27 cellular contexts compared by ENCODE assay signal in the genomic region with DNA sequence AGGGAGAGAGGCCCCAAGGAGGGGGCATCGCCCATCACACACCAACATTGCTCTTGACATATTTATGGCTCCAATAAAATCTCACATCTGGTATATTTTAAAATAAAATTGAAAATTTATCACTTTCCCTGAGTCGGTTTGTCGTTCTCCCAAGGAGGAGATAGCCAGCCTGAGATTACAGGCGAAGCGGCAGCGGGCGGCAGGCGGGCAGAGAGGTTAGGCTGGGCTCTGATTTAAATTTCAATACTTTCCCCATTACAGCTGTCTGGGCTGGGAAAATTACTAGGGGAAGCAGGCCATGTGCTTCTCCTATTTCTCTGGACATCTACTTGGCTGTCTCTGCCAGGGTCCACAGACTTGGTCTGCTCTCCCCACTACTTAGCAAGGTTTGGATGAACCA.
DNase-seq lines count a peak whose midpoint lies in the region; TF ChIP-seq lines count a peak whose summit lies in the region.
"Had no signal": no experiment of that assay in that cellular context is flagged by ENCODE, and none has a peak within 500 bp of the region (broad histone marks: within the 10 kb centered on the region; RNA-seq: fewer than 3 reads in every experiment).

No MANE protein-coding gene starts in this region.

- H3K4me3 Mint-ChIP-seq in HFFc6: no peak overlapping the region
- H3K4me3 Mint-ChIP-seq in activated CD4-positive, alpha-beta memory T cell treated with anti-CD3 and anti-CD28 coated beads for 36 hours: no peak overlapping the region
- H3K4me3 Mint-ChIP-seq: activated T-cell treated with anti-CD3 and anti-CD28 coated beads, Interleukin-2, amount 50 U/mL, for 4 hours; effector memory CD8-positive, alpha-beta T cell had no signal

- CTCF ChIA-PET in activated CD4-positive, alpha-beta memory T cell treated with anti-CD3 and anti-CD28 coated beads for 36 hours (lab: Charles Lee): no interaction called here

- H3K9me3 Mint-ChIP-seq in HFFc6: no peaks in the 10 kb centered on the region
- no peaks in the 10 kb centered on the region for H3K9me3 Mint-ChIP-seq in activated CD4-positive, alpha-beta memory T cell treated with anti-CD3 and anti-CD28 coated beads for 36 hours
- H3K9me3 Mint-ChIP-seq: activated T-cell treated with anti-CD3 and anti-CD28 coated beads, Interleukin-2, amount 50 U/mL, for 4 hours; effector memory CD8-positive, alpha-beta T cell had no signal

- H4K20me1 ChIP-seq in hepatocyte (ENCODE audit: insufficient read depth, poor library complexity, severe bottlenecking): no peaks in the 10 kb centered on the region
- H4K20me1 ChIP-seq: BLaER1 had no signal

- WGBS in hepatocyte (ENCODE audit: low lambda C conversion rate, missing lambda C conversion rate): 40% methylated on average over 8 of the region's 8 CpGs

- peaks cover 9% of the 10 kb centered on the region for H3K4me1 Mint-ChIP-seq in HFFc6 (ENCODE audit: low read depth)
- no peaks in the 10 kb centered on the region for H3K4me1 Mint-ChIP-seq in activated CD4-positive, alpha-beta memory T cell treated with anti-CD3 and anti-CD28 coated beads for 36 hours (ENCODE audit: low read depth)

- H3K4me3 ChIP-seq in AG10803 (ENCODE audit: low read length): no peak overlapping the region
- no peak overlapping the region for H3K4me3 ChIP-seq in hepatocyte
- peak overlapping the region; percentile 9 for H3K4me3 ChIP-seq in neuron (ENCODE audit: low read length)
- H3K4me3 ChIP-seq: BLaER1, coronary artery, esophagus muscularis mucosa, gastrocnemius medialis, K562, MG63 had no signal

- H3K4me2 ChIP-seq in hepatocyte: peak overlapping the region; percentile 21
- H3K4me2 ChIP-seq: BLaER1 had no signal

- H3K9me2 ChIP-seq in hepatocyte (replicated peaks; ENCODE audit: insufficient read depth): no peaks in the 10 kb centered on the region

- TF ChIP-seq CTCF in AG10803 (conservative IDR thresholded peaks at IDR 0.05; ENCODE audit: low read length): no peak
- TF ChIP-seq CTCF in hepatocyte (IDR thresholded peaks at IDR 0.05; ENCODE audit: poor library complexity): no peak
- no peak for TF ChIP-seq CTCF in HFFc6 (IDR thresholded peaks at IDR 0.05)

- POLR2A ChIA-PET in activated CD4-positive, alpha-beta memory T cell treated with anti-CD3 and anti-CD28 coated beads for 36 hours (lab: Charles Lee): interaction anchor here (0.5 kb wide), 1 partner anchor 1986 kb away, joined by 4 read pairs; no protein-coding TSS in a partner anchor

- peaks cover 14% of the 10 kb centered on the region for H3K4me1 ChIP-seq in hepatocyte (ENCODE audit: insufficient read depth)
- peaks cover 50% of the 10 kb centered on the region for H3K4me1 ChIP-seq in neuron (ENCODE audit: insufficient read depth, low read length)

- H2AFZ ChIP-seq in hepatocyte: no peak overlapping the region
- peak overlapping the region; percentile 28 for H2AFZ ChIP-seq in neuron (ENCODE audit: low read depth, low read length)

- no peak overlapping the region for H3K27ac Mint-ChIP-seq in HFFc6
- no peak overlapping the region for H3K27ac Mint-ChIP-seq in activated CD4-positive, alpha-beta memory T cell treated with anti-CD3 and anti-CD28 coated beads for 36 hours
- H3K27ac Mint-ChIP-seq: effector memory CD8-positive, alpha-beta T cell had no signal

- H3K36me3 Mint-ChIP-seq in HFFc6 (ENCODE audit: low read depth): no peaks in the 10 kb centered on the region
- H3K36me3 Mint-ChIP-seq in activated CD4-positive, alpha-beta memory T cell treated with anti-CD3 and anti-CD28 coated beads for 36 hours: no peaks in the 10 kb centered on the region

- H3K36me3 ChIP-seq in hepatocyte (replicated peaks; ENCODE audit: insufficient read depth, low read depth) (no peaks in the 10 kb centered on the region), neuron (ENCODE audit: insufficient read depth, low read length) (no peaks in the 10 kb centered on the region)
- H3K36me3 ChIP-seq: BLaER1, esophagus muscularis mucosa, gastrocnemius medialis, MG63 had no signal

- intact Hi-C loops in activated CD4-positive, alpha-beta memory T cell treated with anti-CD3 and anti-CD28 coated beads for 36 hours (cut with micrococcal nuclease): no loop called here

- no peaks in the 10 kb centered on the region for H3K27me3 ChIP-seq in hepatocyte
- H3K27me3 ChIP-seq in neuron (ENCODE audit: insufficient read depth, low read length): no peaks in the 10 kb centered on the region
- H3K27me3 ChIP-seq: BLaER1, esophagus muscularis mucosa, gastrocnemius medialis, MG63 had no signal

- H3K9me3 ChIP-seq in hepatocyte (ENCODE audit: low read depth) (no peaks in the 10 kb centered on the region), neuron (ENCODE audit: low read length) (no peaks in the 10 kb centered on the region)
- H3K9me3 ChIP-seq: BLaER1, Caco-2, esophagus muscularis mucosa, gastrocnemius medialis, MG63 had no signal

- H3K79me2 ChIP-seq in hepatocyte: no peaks in the 10 kb centered on the region

- peaks cover 41% of the 10 kb centered on the region for H3K27me3 Mint-ChIP-seq in HFFc6 (ENCODE audit: insufficient read depth)
- H3K27me3 Mint-ChIP-seq in activated CD4-positive, alpha-beta memory T cell treated with anti-CD3 and anti-CD28 coated beads for 36 hours: peaks cover 11% of the 10 kb centered on the region

- DNase-seq in AG10803 (ENCODE audit: low read depth): peak; percentile 30
- DNase-seq in NCI-H2227 treated with DMSO at 0.1 percent for 48 hours (lab: John Stamatoyannopoulos, UW): peak; percentile 18
- no peak for DNase-seq in hepatocyte (ENCODE audit: low spot score)
- no peak for DNase-seq in NCI-H2107 treated with DMSO at 0.1 percent for 48 hours (lab: John Stamatoyannopoulos, UW; ENCODE audit: unreplicated experiment)
- no peak for DNase-seq in HFFc6
- DNase-seq in germinal center (ENCODE audit: low spot score): no peak
- no peak for DNase-seq in activated CD4-positive, alpha-beta memory T cell treated with anti-CD3 and anti-CD28 coated beads for 36 hours
- DNase-seq: activated CD4-positive, alpha-beta T cell treated with anti-CD3 and anti-CD28 coated beads for 4 hours; activated naive CD4-positive, alpha-beta T cell treated with Interleukin-2 at 50 U/mL for 16 hours; activated T-cell treated with anti-CD3 and anti-CD28 coated beads, Interleukin-2, amount 50 U/mL, for 4 hours; amygdala; effector memory CD8-positive, alpha-beta T cell; gastrocnemius medialis; hypothalamus; mammary epithelial cell; MG63; NCI-H1436; RPMI8226; stimulated activated CD4-positive, alpha-beta T cell treated with anti-CD3 and anti-CD28 coated beads, Interleukin-4, amount 100 ng/mL, for 1 hour; stimulated activated naive CD4-positive, alpha-beta T cell; T-helper 2 cell had no signal

- peak overlapping the region; percentile 60 for H3K27ac ChIP-seq in hepatocyte
- H3K27ac ChIP-seq: BLaER1, coronary artery, esophagus muscularis mucosa, gastrocnemius medialis had no signal

Comparison
In these comparisons a context has a peak if more than half of its experiments do, and no peak if none do; other contexts are left out.
1. DNase-seq: peak in AG10803 (single experiment) and NCI-H2227 treated with DMSO at 0.1 percent for 48 hours (single experiment); none in hepatocyte (single experiment), NCI-H2107 treated with DMSO at 0.1 percent for 48 hours (single experiment), HFFc6 (single experiment), germinal center (single experiment) and activated CD4-positive, alpha-beta memory T cell treated with anti-CD3 and anti-CD28 coated beads for 36 hours (single experiment).